In the genomic region with DNA sequence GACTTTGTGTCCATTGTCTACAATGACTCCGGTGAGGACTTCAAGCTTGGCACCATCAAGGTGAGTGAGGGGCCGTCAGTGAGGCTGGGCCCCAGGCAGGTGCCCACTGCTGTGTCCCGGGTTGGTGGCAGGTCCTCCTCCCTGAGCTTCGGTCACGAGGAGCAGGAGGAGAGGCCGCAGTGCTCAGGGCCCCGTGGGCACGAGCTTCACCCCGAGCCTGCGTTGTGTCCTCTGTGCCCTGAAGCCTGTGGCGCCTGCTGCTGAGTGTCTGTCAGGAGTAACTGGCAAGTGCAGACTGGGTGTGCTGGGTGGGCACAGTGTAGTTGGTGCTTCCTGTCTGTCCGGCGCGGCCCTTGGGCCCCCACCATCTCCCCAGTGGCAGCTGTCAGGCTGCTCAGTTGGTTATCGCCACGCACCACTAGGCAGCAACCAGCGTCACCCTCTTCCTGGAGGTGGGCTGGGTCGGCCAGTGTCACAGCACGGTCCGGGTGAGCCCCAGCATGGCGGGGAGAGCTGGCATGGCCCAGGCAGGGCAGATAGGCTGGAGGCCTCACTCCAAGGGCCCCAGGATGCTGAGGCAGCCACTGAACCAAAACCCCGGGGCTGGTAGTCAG, we compare ENCODE assay signal across 14 cellular contexts. TPM values are rescaled to one million over a fixed set of nuclear protein-coding genes. Genes with fewer than 3 reads are reported as not detected.
DNase-seq lines count a peak whose midpoint lies in the region; ATAC-seq and TF ChIP-seq lines count a peak whose summit lies in the region.
"Had no signal": no experiment of that assay in that cellular context is flagged by ENCODE, and none has a peak within 500 bp of the region (broad histone marks: within the 10 kb centered on the region; RNA-seq: fewer than 3 reads in every experiment).

No MANE protein-coding gene starts in this region.

- H3K18ac ChIP-seq in mesenchymal stem cell (ENCODE audit: low read depth in 1 of 2, low read length in 2 of 2): no peak overlapping the region

- no peak overlapping the region for H2AFZ ChIP-seq in mesenchymal stem cell (ENCODE audit: low read depth, low read length)

- H3K9me3 Mint-ChIP-seq in activated naive CD4-positive, alpha-beta T cell treated with anti-CD3 and anti-CD28 coated beads, Interleukin-2, amount 50 U/mL, for 72 hours: no peaks in the 10 kb centered on the region
- no peaks in the 10 kb centered on the region for H3K9me3 Mint-ChIP-seq in naive B cell
- H3K9me3 Mint-ChIP-seq in T-helper 2 cell treated with Interferon-gamma antibody and Interleukin-4, amounts not matched to agents 5 μg/mL and 100 μg/mL, for 36 hours: no peaks in the 10 kb centered on the region

- TF ChIP-seq POLR2A in Peyer's patch (IDR thresholded peaks at IDR 0.05): no peak

- POLR2A ChIA-PET in RWPE1 (lab: Yijun Ruan, JAX; ENCODE audit: low non-redundant PET): no interaction called here

- H2BK5ac ChIP-seq in mesenchymal stem cell (ENCODE audit: low read depth, low read length, poor library complexity, severe bottlenecking): no peak overlapping the region

- whole genome bisulfite sequencing in mesenchymal stem cell: 96% methylated on average over 22 of the region's 22 CpGs

- no peaks in the 10 kb centered on the region for H3K27me3 Mint-ChIP-seq in naive B cell
- no peaks in the 10 kb centered on the region for H3K27me3 Mint-ChIP-seq in T-helper 2 cell treated with Interferon-gamma antibody and Interleukin-4, amounts not matched to agents 5 μg/mL and 100 μg/mL, for 36 hours (ENCODE audit: low read depth)

- H3K4me3 Mint-ChIP-seq in naive B cell: peak overlapping the region in 2 of 8 donors; percentile 29 to 37
- no peak overlapping the region for H3K4me3 Mint-ChIP-seq in T-helper 2 cell treated with Interferon-gamma antibody and Interleukin-4, amounts not matched to agents 5 μg/mL and 100 μg/mL, for 36 hours

- no peak overlapping the region for H3K23ac ChIP-seq in mesenchymal stem cell (ENCODE audit: low read length in 2 of 2)

- no peak overlapping the region for H2BK15ac ChIP-seq in mesenchymal stem cell (ENCODE audit: low read depth, poor library complexity, severe bottlenecking)

- H3K36me3 Mint-ChIP-seq in activated naive CD4-positive, alpha-beta T cell treated with anti-CD3 and anti-CD28 coated beads, Interleukin-2, amount 50 U/mL, for 72 hours: no peaks in the 10 kb centered on the region
- no peaks in the 10 kb centered on the region for H3K36me3 Mint-ChIP-seq in naive B cell
- peaks cover 4% of the 10 kb centered on the region for H3K36me3 Mint-ChIP-seq in T-helper 2 cell treated with Interferon-gamma antibody and Interleukin-4, amounts not matched to agents 5 μg/mL and 100 μg/mL, for 36 hours (ENCODE audit: low read depth)

- H3K79me1 ChIP-seq in mesenchymal stem cell (replicated peaks; ENCODE audit: low read length, poor library complexity, severe bottlenecking): peaks cover 7% of the 10 kb centered on the region

- no peak overlapping the region for H3K4me2 ChIP-seq in mesenchymal stem cell (ENCODE audit: low read length, poor library complexity, severe bottlenecking)

- H3K9ac ChIP-seq in mesenchymal stem cell (ENCODE audit: low read length): no peak overlapping the region

- no peak overlapping the region for H4K91ac ChIP-seq in mesenchymal stem cell (ENCODE audit: low read length)

- DNase-seq in activated naive CD4-positive, alpha-beta T cell treated with anti-CD3 and anti-CD28 coated beads, Interleukin-2, amount 50 U/mL, for 72 hours (ENCODE audit: low spot score in 2 of 2): no peak
- DNase-seq in activated naive CD4-positive, alpha-beta T cell treated with anti-CD3 and anti-CD28 coated beads, Interleukin-2, amount 50 U/mL, for 16 hours: no peak
- no peak for DNase-seq in RWPE1 (ENCODE audit: low spot score)
- DNase-seq in naive B cell: no peak
- DNase-seq in T-helper 2 cell treated with Interferon-gamma antibody and Interleukin-4, amounts not matched to agents 5 μg/mL and 100 μg/mL, for 36 hours (ENCODE audit: low spot score): no peak
- no peak for DNase-seq in left lung
- DNase-seq in Peyer's patch: no peak
- DNase-seq in mesenchymal stem cell: no peak
- DNase-seq: 8988T, GF-D8, NCI-H1417, NCI-H187 treated with DMSO at 0.1 percent for 48 hours, NCI-H526 treated with DMSO at 0.1 percent for 48 hours, SIG-M5 had no signal

- H3K4me1 ChIP-seq in left lung: peaks cover 0 to 16% of the 10 kb centered on the region in 2 donors
- H3K4me1 ChIP-seq in Peyer's patch: peaks cover 0 to 32% (median 0%) of the 10 kb centered on the region in 4 donors
- peaks cover 43% of the 10 kb centered on the region for H3K4me1 ChIP-seq in mesenchymal stem cell (ENCODE audit: control insufficient read depth, insufficient read depth, low read depth, low read length)

- TF ChIP-seq CTCF in RWPE1 (conservative IDR thresholded peaks at IDR 0.05; ENCODE audit: low read depth) (no peak), left lung (IDR thresholded peaks at IDR 0.05) (no peak), Peyer's patch (IDR thresholded peaks at IDR 0.05) (no peak)

- CTCF ChIA-PET in RWPE1 (lab: Yijun Ruan, JAX): interaction anchor here (0.5 to 1.1 kb wide), 3 partner anchors 54 to 120 kb away, joined by 3 to 4 read pairs (median 4); a partner anchor contains a TSS

- no peaks in the 10 kb centered on the region for H3K9me3 ChIP-seq in left lung
- H3K9me3 ChIP-seq in Peyer's patch: no peaks in the 10 kb centered on the region
- H3K9me3 ChIP-seq in mesenchymal stem cell (ENCODE audit: control insufficient read depth, low read length): no peaks in the 10 kb centered on the region

- no peak overlapping the region for H3K4ac ChIP-seq in mesenchymal stem cell (ENCODE audit: low read depth in 1 of 2, low read length in 2 of 2)

- H3K4me3 ChIP-seq in left lung (no peak overlapping the region), Peyer's patch (no peak overlapping the region), mesenchymal stem cell (ENCODE audit: insufficient read depth in 1 of 2, low read depth in 1 of 2, low read length in 2 of 2) (no peak overlapping the region)

- H3K27ac ChIP-seq in RWPE1 (peak overlapping the region; percentile 73), left lung (no peak overlapping the region), Peyer's patch (no peak overlapping the region), mesenchymal stem cell (ENCODE audit: low read length, poor library complexity, severe bottlenecking) (no peak overlapping the region)

- H3K36me3 ChIP-seq in left lung (peaks cover 0 to 95% of the 10 kb centered on the region in 2 donors), Peyer's patch (peaks cover 0 to 77% (median 0%) of the 10 kb centered on the region in 3 donors), mesenchymal stem cell (ENCODE audit: control insufficient read depth in 1 of 2, insufficient read depth in 2 of 2, low read depth in 1 of 2, low read length in 2 of 2) (peaks cover 75 to 98% of the 10 kb centered on the region in 2 experiments)

- H2AK5ac ChIP-seq in mesenchymal stem cell (ENCODE audit: low read length, severe bottlenecking): no peak overlapping the region

- H2BK12ac ChIP-seq in mesenchymal stem cell (ENCODE audit: low read length in 2 of 2): no peak overlapping the region

- no peak for ATAC-seq in activated naive CD4-positive, alpha-beta T cell treated with anti-CD3 and anti-CD28 coated beads, Interleukin-2, amount 50 U/mL, for 72 hours
- ATAC-seq in naive B cell (ENCODE audit: low read depth in 2 of 2): peak; percentile 46 to 79
- no peak for ATAC-seq in left lung

- peak overlapping the region; percentile 29 to 37 for H3K27ac Mint-ChIP-seq in activated naive CD4-positive, alpha-beta T cell treated with anti-CD3 and anti-CD28 coated beads, Interleukin-2, amount 50 U/mL, for 72 hours
- peak overlapping the region in 1 of 6 donors; percentile 16 for H3K27ac Mint-ChIP-seq in naive B cell
- H3K27ac Mint-ChIP-seq in T-helper 2 cell treated with Interferon-gamma antibody and Interleukin-4, amounts not matched to agents 5 μg/mL and 100 μg/mL, for 36 hours: no peak overlapping the region

- no peak overlapping the region for H2BK120ac ChIP-seq in mesenchymal stem cell (ENCODE audit: low read depth, low read length)

- intact Hi-C loops in left lung (cut with DNase I): no loop called here

- no peaks in the 10 kb centered on the region for H3K27me3 ChIP-seq in left lung
- H3K27me3 ChIP-seq in Peyer's patch: no peaks in the 10 kb centered on the region
- H3K27me3 ChIP-seq in mesenchymal stem cell (ENCODE audit: control insufficient read depth in 1 of 2, insufficient read depth in 1 of 2, low read length in 2 of 2): no peaks in the 10 kb centered on the region

- H3K4me1 Mint-ChIP-seq in naive B cell: peaks cover 0 to 5% (median 4%) of the 10 kb centered on the region in 3 donors
- no peaks in the 10 kb centered on the region for H3K4me1 Mint-ChIP-seq in T-helper 2 cell treated with Interferon-gamma antibody and Interleukin-4, amounts not matched to agents 5 μg/mL and 100 μg/mL, for 36 hours (ENCODE audit: low read depth)

- H3K14ac ChIP-seq in mesenchymal stem cell (ENCODE audit: low read length in 2 of 2): no peak overlapping the region

- H4K8ac ChIP-seq in mesenchymal stem cell (ENCODE audit: low read length): no peak overlapping the region

RNA-seq across cellular contexts. Expression of a gene that starts 39.1 kb away (rescaled TPM):
- 100 to 1,000 TPM in 1 of 2 donors, 10 to 100 TPM in 1; 70.5 to 121 TPM for total RNA-seq in activated naive CD4-positive, alpha-beta T cell treated with anti-CD3 and anti-CD28 coated beads, Interleukin-2, amount 50 U/mL, for 72 hours
- polyA plus RNA-seq in naive B cell (ENCODE audit: low read depth in 6 of 6): 10 to 100 TPM; 16.6 to 45.0 (median 24.9) TPM
- 100 to 1,000 TPM; 116 to 126 TPM for total RNA-seq in left lung
- 100 to 1,000 TPM in 3 of 4 donors, 10 to 100 TPM in 1; 98.4 to 220 (median 141) TPM for total RNA-seq in Peyer's patch
- polyA plus RNA-seq in mesenchymal stem cell (2013, experiment 1 of 2): 55.7 TPM
- 59.1 TPM for polyA plus RNA-seq in mesenchymal stem cell (2013, experiment 2 of 2)

RNA-seq across cellular contexts. Expression of a gene that starts 39.3 kb away (rescaled TPM):
- 10 to 100 TPM; 21.6 to 25.3 TPM for total RNA-seq in activated naive CD4-positive, alpha-beta T cell treated with anti-CD3 and anti-CD28 coated beads, Interleukin-2, amount 50 U/mL, for 72 hours
- polyA plus RNA-seq in naive B cell (ENCODE audit: low read depth in 6 of 6): 10 to 100 TPM; 21.4 to 38.3 (median 26.0) TPM
- total RNA-seq in left lung (10 to 100 TPM; 19.4 to 29.8 TPM), Peyer's patch (10 to 100 TPM; 14.9 to 28.8 (median 19.9) TPM)
- polyA plus RNA-seq in mesenchymal stem cell (2013, experiment 1 of 2): 16.3 TPM
- 16.9 TPM for polyA plus RNA-seq in mesenchymal stem cell (2013, experiment 2 of 2)

RNA-seq across cellular contexts. Expression of a gene that starts 48.8 kb away (rescaled TPM):
- 10 to 100 TPM; 77.0 to 87.6 TPM for total RNA-seq in activated naive CD4-positive, alpha-beta T cell treated with anti-CD3 and anti-CD28 coated beads, Interleukin-2, amount 50 U/mL, for 72 hours
- polyA plus RNA-seq in naive B cell (ENCODE audit: low read depth in 6 of 6): 10 to 100 TPM in 1 of 6 donors, 1 to 10 TPM in 5; 2.8 to 10.4 (median 4.0) TPM
- total RNA-seq in left lung (10 to 100 TPM; 63.2 to 73.5 TPM), Peyer's patch (100 to 1,000 TPM in 3 of 4 donors, 10 to 100 TPM in 1; 64.6 to 305 (median 188) TPM)
- polyA plus RNA-seq in mesenchymal stem cell (2013, experiment 1 of 2): 32.8 TPM
- polyA plus RNA-seq in mesenchymal stem cell (2013, experiment 2 of 2): 28.4 TPM

Comparison
In these comparisons a context has a peak if more than half of its experiments do, and no peak if none do; other contexts are left out.
1. ATAC-seq: peak in naive B cell (2 of 2); none in activated naive CD4-positive, alpha-beta T cell treated with anti-CD3 and anti-CD28 coated beads, Interleukin-2, amount 50 U/mL, for 72 hours (0 of 2) and left lung (single experiment).